Comparison of ENCODE assay signal across 10 cellular contexts in the genomic region with DNA sequence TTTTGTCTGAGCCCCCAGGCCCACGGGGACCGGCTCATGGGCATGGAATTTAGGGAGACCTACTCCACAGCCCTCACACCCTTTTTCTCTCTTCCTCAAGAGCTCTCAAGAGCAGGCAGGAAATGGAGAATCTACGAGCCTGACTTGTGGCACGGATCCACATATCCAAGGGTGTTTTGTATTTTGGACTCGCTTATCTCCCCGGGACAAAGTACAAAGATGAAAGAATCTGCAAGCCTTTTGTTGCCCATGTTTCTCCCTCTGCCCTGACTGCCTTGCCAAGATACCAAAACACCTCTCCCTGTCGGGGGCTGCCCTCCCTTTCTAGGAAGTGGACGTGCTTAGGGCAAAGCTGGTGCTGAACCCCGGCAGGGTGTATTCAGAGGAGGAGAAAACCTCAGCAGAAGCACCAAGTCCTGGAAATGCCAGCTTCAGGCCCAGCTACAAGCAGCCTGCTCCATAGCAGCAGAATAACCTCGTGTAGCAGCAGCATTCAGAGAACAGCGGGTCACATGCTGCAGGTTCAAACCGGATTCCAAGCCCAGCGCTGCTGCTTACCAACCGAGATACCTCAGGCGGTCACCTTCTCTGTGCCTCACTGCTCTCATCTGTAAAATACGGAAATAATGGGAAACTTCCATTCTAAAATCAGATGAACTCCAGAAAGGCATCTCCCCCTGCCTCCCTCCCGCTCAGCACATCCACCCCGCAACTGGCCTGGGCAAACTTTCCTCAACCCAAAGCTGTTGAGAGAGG. TPM values are rescaled to one million over a fixed set of nuclear protein-coding genes. Genes with fewer than 3 reads are reported as not detected.
DNase-seq lines count a peak whose midpoint lies in the region; ATAC-seq and TF ChIP-seq lines count a peak whose summit lies in the region.
"Had no signal": no experiment of that assay in that cellular context is flagged by ENCODE, and none has a peak within 500 bp of the region (broad histone marks: within the 10 kb centered on the region; RNA-seq: fewer than 3 reads in every experiment).

No MANE protein-coding gene starts in this region.

- H3F3A ChIP-seq in neural progenitor cell (ENCODE audit: low read depth), result peaks cover 25% of the 10 kb centered on the region

- peaks cover 14% of the 10 kb centered on the region for H3K27me3 Mint-ChIP-seq in neural progenitor cell (ENCODE audit: insufficient read depth, low read depth)

- no peaks in the 10 kb centered on the region for H3K36me3 Mint-ChIP-seq in neural progenitor cell

- H3K27ac ChIP-seq in RWPE1, result peak overlapping the region; percentile 76
- no peak overlapping the region for H3K27ac ChIP-seq in neural progenitor cell

- H3K4me3 ChIP-seq in neural progenitor cell, result no peak overlapping the region

- no peaks in the 10 kb centered on the region for H3K36me3 ChIP-seq in neural progenitor cell

- H3K27ac Mint-ChIP-seq in neural progenitor cell, result peak overlapping the region; percentile 82

- H3K4me1 Mint-ChIP-seq in neural progenitor cell, result peaks cover 16% of the 10 kb centered on the region

- H3K27me3 ChIP-seq in neural progenitor cell, result peaks cover 11% of the 10 kb centered on the region

- H3K4me1 ChIP-seq in neural progenitor cell, result peaks cover 19% of the 10 kb centered on the region

- peak overlapping the region; percentile 14 for H3K4me2 ChIP-seq in neural progenitor cell

- ATAC-seq in HG02981 (IDR thresholded peaks at IDR 0.05; ENCODE audit: unreplicated experiment), result no peak

- no peaks in the 10 kb centered on the region for H3K9me3 Mint-ChIP-seq in neural progenitor cell

- H3K9ac ChIP-seq in neural progenitor cell, result no peak overlapping the region

- POLR2A ChIA-PET in RWPE1 (lab: Yijun Ruan, JAX; ENCODE audit: low non-redundant PET), result no interaction called here

- H3K79me2 ChIP-seq in neural progenitor cell (ENCODE audit: low read depth), result no peaks in the 10 kb centered on the region

- peak overlapping the region; percentile 85 for H2AFZ ChIP-seq in neural progenitor cell (replicated peaks)

- peak; percentile 49 for DNase-seq in ELF-1 (ENCODE audit: low read depth, low spot score)
- DNase-seq in RWPE1 (ENCODE audit: low spot score), result no peak
- DNase-seq in fibroblast of gingiva (ENCODE audit: low read depth), result peak; percentile 14
- peak; percentile 33 for DNase-seq in neural progenitor cell (ENCODE audit: low spot score)
- DNase-seq in NCI-H446 treated with DMSO at 0.1 percent for 48 hours (lab: John Stamatoyannopoulos, UW), result no peak
- DNase-seq in NOMO-1 treated with DMSO at 0.1 percent for 48 hours (lab: John Stamatoyannopoulos, UW; ENCODE audit: unreplicated experiment), result no peak
- no peak for DNase-seq in mesenteric fat pad (ENCODE audit: low spot score)
- DNase-seq: NK-92 treated with Interleukin-12 subunit alpha and Interleukin-12 subunit beta, amount 100 ng/mL, for 24 hours had no signal

- CTCF ChIA-PET in RWPE1 (lab: Yijun Ruan, JAX), result no interaction called here

- H4K20me1 ChIP-seq in neural progenitor cell (ENCODE audit: low read depth), result no peaks in the 10 kb centered on the region

- no peak overlapping the region for H3K4me3 Mint-ChIP-seq in neural progenitor cell

- no peaks in the 10 kb centered on the region for H3K9me3 ChIP-seq in neural progenitor cell (ENCODE audit: low read depth)

- no peak for TF ChIP-seq CTCF in RWPE1 (conservative IDR thresholded peaks at IDR 0.05; ENCODE audit: low read depth)
- TF ChIP-seq CTCF in neural progenitor cell (IDR thresholded peaks at IDR 0.05), result no peak

RNA-seq across cellular contexts. Expression of gene DNASE1L3, which starts 35.2 kb away (rescaled TPM):
- not detected in 2 replicates for total RNA-seq in neural progenitor cell (ENCODE audit: low replicate concordance)
- 5.1 TPM for total RNA-seq in mesenteric fat pad
- total RNA-seq: renal cortical epithelial cell had no signal

Comparison
In these comparisons a context has a peak if more than half of its experiments do, and no peak if none do; other contexts are left out.
1. DNase-seq: peak in ELF-1 (single experiment), fibroblast of gingiva (single experiment) and neural progenitor cell (single experiment); none in RWPE1 (single experiment), NCI-H446 treated with DMSO at 0.1 percent for 48 hours (single experiment), NOMO-1 treated with DMSO at 0.1 percent for 48 hours (single experiment) and mesenteric fat pad (single experiment).